1 cellular context compared by ENCODE assay signal in the genomic region with DNA sequence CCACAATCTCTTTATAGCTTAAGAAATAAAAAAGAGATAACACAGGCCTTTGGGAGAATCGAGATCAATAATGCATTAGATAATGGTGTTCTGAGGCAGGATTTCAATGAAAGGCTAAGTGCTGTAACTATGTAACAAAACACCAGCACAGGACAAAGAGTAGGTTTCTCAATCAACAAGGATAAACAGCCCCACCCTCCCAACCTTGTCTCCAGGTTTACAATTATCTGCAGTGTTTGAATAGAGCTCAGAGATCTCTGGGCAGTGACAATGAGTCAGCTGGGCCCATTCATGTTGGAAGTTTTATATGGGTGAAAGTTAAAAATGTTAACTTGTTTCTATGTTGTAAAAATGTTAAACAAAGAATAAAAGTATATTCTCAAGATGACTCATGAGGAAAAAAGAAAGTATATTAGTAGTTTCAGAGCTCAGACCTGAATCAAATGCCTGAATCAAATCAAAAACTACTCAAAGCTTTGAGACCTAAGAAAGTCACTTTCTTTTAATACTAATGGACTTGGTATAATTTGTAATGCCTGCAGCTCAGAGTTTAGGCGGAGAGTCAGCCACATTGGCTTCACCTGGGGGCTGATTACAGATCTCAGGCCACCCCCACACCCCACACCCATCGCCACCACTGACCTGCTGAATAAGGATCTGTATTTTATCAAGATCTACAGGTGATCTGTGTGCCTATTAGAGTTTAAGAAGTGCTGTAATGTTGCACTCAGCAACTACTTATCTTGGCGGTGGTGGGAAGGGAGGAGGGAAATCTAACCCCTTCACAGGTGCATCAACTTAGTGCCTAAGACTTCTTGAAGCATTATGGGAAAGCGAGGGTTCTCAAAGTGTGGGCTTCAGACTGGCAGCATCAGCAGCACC.
TF ChIP-seq lines count a peak whose summit lies in the region.

No MANE protein-coding gene starts in this region.

TF ChIP-seq in HepG2, 621 proteins besides CTCF, POLR2A, EP300 and RAD21 (continued from another document and continues in another):
- TF ChIP-seq, protein P1, sequence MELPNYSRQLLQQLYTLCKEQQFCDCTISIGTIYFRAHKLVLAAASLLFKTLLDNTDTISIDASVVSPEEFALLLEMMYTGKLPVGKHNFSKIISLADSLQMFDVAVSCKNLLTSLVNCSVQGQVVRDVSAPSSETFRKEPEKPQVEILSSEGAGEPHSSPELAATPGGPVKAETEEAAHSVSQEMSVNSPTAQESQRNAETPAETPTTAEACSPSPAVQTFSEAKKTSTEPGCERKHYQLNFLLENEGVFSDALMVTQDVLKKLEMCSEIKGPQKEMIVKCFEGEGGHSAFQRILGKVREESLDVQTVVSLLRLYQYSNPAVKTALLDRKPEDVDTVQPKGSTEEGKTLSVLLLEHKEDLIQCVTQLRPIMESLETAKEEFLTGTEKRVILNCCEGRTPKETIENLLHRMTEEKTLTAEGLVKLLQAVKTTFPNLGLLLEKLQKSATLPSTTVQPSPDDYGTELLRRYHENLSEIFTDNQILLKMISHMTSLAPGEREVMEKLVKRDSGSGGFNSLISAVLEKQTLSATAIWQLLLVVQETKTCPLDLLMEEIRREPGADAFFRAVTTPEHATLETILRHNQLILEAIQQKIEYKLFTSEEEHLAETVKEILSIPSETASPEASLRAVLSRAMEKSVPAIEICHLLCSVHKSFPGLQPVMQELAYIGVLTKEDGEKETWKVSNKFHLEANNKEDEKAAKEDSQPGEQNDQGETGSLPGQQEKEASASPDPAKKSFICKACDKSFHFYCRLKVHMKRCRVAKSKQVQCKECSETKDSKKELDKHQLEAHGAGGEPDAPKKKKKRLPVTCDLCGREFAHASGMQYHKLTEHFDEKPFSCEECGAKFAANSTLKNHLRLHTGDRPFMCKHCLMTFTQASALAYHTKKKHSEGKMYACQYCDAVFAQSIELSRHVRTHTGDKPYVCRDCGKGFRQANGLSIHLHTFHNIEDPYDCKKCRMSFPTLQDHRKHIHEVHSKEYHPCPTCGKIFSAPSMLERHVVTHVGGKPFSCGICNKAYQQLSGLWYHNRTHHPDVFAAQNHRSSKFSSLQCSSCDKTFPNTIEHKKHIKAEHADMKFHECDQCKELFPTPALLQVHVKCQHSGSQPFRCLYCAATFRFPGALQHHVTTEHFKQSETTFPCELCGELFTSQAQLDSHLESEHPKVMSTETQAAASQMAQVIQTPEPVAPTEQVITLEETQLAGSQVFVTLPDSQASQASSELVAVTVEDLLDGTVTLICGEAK (IDR thresholded peaks at IDR 0.05) = no peak
- TF ChIP-seq, protein P1 (CRISPR knock-in tag; IDR thresholded peaks at IDR 0.05) = no peak
- TF ChIP-seq ZNF792 (CRISPR knock-in tag; IDR thresholded peaks at IDR 0.05) (peak; percentile 92; the same call in 1 of the 2 replicates), NCOA5 (CRISPR knock-in tag; IDR thresholded peaks at IDR 0.05) (no peak), ZNF367 (CRISPR knock-in tag; IDR thresholded peaks at IDR 0.05; ENCODE audit: borderline replicate concordance) (no peak), ZFP36L2 (CRISPR knock-in tag; IDR thresholded peaks at IDR 0.05) (0 out of 2 replicates have a peak, but pooled peaks have one; percentile 34), MTF1 (CRISPR knock-in tag; IDR thresholded peaks at IDR 0.05) (no peak), TAF1 (CRISPR knock-in tag; IDR thresholded peaks at IDR 0.05) (no peak), ZNF546 (CRISPR knock-in tag; conservative IDR thresholded peaks at IDR 0.05) (no peak), SSRP1 (CRISPR knock-in tag; IDR thresholded peaks at IDR 0.05) (peak; percentile 79; the same call in 1 of the 2 replicates), ZNF235 (CRISPR knock-in tag; IDR thresholded peaks at IDR 0.05; ENCODE audit: borderline replicate concordance) (no peak), ZKSCAN1 (IDR thresholded peaks at IDR 0.05; ENCODE audit: low read length) (no peak), REXO4 (CRISPR knock-in tag; IDR thresholded peaks at IDR 0.05; ENCODE audit: borderline replicate concordance) (no peak), CHD4 (IDR thresholded peaks at IDR 0.05; ENCODE audit: borderline replicate concordance, low read length) (no peak), SP5 (CRISPR knock-in tag; IDR thresholded peaks at IDR 0.05; ENCODE audit: borderline replicate concordance, low read depth) (peak; percentile 95), ZNF780A (CRISPR knock-in tag; IDR thresholded peaks at IDR 0.05) (no peak), MYC (CRISPR knock-in tag; IDR thresholded peaks at IDR 0.05; ENCODE audit: borderline replicate concordance) (no peak), ZNF782 (CRISPR knock-in tag; IDR thresholded peaks at IDR 0.05; ENCODE audit: borderline replicate concordance) (no peak), ZBTB7B (CRISPR knock-in tag; IDR thresholded peaks at IDR 0.05) (no peak), ZSCAN31 (CRISPR knock-in tag; IDR thresholded peaks at IDR 0.05; ENCODE audit: low read depth) (no peak), ZC3H4 (CRISPR knock-in tag; IDR thresholded peaks at IDR 0.05; ENCODE audit: borderline replicate concordance) (no peak; the same call in 1 of the 2 replicates), ZNF256 (CRISPR knock-in tag; conservative IDR thresholded peaks at IDR 0.05) (no peak), ZNF878 (CRISPR knock-in tag; IDR thresholded peaks at IDR 0.05) (peak; percentile 75; the same call in 1 of the 2 replicates), U2AF1 (optimal IDR thresholded peaks at IDR 0.05; ENCODE audit: low read depth, low read length) (no peak), PHF8 (CRISPR knock-in tag; IDR thresholded peaks at IDR 0.05) (no peak; the same call in 1 of the 2 replicates), ZFX (CRISPR knock-in tag; IDR thresholded peaks at IDR 0.05; ENCODE audit: low read depth) (no peak), FOXP1 (IDR thresholded peaks at IDR 0.05) (peak; percentile 96), FOXP1 (CRISPR knock-in tag; IDR thresholded peaks at IDR 0.05) (peak; percentile 100), KDM3A (CRISPR knock-in tag; IDR thresholded peaks at IDR 0.05; ENCODE audit: low read depth) (peak; percentile 82; the same call in 1 of the 2 replicates), ZNF589 (CRISPR knock-in tag; conservative IDR thresholded peaks at IDR 0.05) (peak; percentile 79; the same call in 1 of the 2 replicates), GPN1 (CRISPR knock-in tag; IDR thresholded peaks at IDR 0.05; ENCODE audit: borderline replicate concordance) (no peak), ATRX (CRISPR knock-in tag; IDR thresholded peaks at IDR 0.05; ENCODE audit: borderline replicate concordance) (no peak), SRSF4 (IDR thresholded peaks at IDR 0.05; ENCODE audit: low read depth, low read length, poor library complexity, severe bottlenecking) (no peak), FOXJ3 (CRISPR knock-in tag; IDR thresholded peaks at IDR 0.05; ENCODE audit: borderline replicate concordance) (peak; percentile 95; the same call in 1 of the 2 replicates), SMAD1 (CRISPR knock-in tag; IDR thresholded peaks at IDR 0.05; ENCODE audit: borderline replicate concordance, low read depth) (no peak), PCBP2 (optimal IDR thresholded peaks at IDR 0.05; ENCODE audit: low read depth, low read length, poor library complexity, severe bottlenecking) (no peak), ZNF766 (CRISPR knock-in tag; IDR thresholded peaks at IDR 0.05; ENCODE audit: borderline replicate concordance) (no peak)
- TF ChIP-seq, protein P2, sequence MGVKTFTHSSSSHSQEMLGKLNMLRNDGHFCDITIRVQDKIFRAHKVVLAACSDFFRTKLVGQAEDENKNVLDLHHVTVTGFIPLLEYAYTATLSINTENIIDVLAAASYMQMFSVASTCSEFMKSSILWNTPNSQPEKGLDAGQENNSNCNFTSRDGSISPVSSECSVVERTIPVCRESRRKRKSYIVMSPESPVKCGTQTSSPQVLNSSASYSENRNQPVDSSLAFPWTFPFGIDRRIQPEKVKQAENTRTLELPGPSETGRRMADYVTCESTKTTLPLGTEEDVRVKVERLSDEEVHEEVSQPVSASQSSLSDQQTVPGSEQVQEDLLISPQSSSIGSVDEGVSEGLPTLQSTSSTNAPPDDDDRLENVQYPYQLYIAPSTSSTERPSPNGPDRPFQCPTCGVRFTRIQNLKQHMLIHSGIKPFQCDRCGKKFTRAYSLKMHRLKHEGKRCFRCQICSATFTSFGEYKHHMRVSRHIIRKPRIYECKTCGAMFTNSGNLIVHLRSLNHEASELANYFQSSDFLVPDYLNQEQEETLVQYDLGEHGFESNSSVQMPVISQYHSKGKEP (CRISPR knock-in tag; IDR thresholded peaks at IDR 0.05) = no peak
- TF ChIP-seq, protein P3, sequence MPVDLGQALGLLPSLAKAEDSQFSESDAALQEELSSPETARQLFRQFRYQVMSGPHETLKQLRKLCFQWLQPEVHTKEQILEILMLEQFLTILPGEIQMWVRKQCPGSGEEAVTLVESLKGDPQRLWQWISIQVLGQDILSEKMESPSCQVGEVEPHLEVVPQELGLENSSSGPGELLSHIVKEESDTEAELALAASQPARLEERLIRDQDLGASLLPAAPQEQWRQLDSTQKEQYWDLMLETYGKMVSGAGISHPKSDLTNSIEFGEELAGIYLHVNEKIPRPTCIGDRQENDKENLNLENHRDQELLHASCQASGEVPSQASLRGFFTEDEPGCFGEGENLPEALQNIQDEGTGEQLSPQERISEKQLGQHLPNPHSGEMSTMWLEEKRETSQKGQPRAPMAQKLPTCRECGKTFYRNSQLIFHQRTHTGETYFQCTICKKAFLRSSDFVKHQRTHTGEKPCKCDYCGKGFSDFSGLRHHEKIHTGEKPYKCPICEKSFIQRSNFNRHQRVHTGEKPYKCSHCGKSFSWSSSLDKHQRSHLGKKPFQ (CRISPR knock-in tag; IDR thresholded peaks at IDR 0.05; ENCODE audit: insufficient replicate concordance) = no peak
- TF ChIP-seq, protein P4, sequence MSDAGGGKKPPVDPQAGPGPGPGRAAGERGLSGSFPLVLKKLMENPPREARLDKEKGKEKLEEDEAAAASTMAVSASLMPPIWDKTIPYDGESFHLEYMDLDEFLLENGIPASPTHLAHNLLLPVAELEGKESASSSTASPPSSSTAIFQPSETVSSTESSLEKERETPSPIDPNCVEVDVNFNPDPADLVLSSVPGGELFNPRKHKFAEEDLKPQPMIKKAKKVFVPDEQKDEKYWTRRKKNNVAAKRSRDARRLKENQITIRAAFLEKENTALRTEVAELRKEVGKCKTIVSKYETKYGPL (CRISPR knock-in tag; IDR thresholded peaks at IDR 0.05) = no peak
- TF ChIP-seq, protein P5, sequence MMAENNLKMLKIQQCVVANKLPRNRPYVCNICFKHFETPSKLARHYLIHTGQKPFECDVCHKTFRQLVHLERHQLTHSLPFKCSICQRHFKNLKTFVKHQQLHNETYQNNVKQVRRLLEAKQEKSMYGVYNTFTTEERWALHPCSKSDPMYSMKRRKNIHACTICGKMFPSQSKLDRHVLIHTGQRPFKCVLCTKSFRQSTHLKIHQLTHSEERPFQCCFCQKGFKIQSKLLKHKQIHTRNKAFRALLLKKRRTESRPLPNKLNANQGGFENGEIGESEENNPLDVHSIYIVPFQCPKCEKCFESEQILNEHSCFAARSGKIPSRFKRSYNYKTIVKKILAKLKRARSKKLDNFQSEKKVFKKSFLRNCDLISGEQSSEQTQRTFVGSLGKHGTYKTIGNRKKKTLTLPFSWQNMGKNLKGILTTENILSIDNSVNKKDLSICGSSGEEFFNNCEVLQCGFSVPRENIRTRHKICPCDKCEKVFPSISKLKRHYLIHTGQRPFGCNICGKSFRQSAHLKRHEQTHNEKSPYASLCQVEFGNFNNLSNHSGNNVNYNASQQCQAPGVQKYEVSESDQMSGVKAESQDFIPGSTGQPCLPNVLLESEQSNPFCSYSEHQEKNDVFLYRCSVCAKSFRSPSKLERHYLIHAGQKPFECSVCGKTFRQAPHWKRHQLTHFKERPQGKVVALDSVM (CRISPR knock-in tag; IDR thresholded peaks at IDR 0.05) = no peak
- TF ChIP-seq, protein P6, sequence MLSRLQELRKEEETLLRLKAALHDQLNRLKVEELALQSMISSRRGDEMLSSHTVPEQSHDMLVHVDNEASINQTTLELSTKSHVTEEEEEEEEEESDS (CRISPR knock-in tag; IDR thresholded peaks at IDR 0.05; ENCODE audit: borderline replicate concordance) = no peak
